20 cellular contexts compared by ENCODE assay signal in genomic region chr10:73554729-73555128, GRCh38. TPM values are rescaled to one million over a fixed set of nuclear protein-coding genes. Genes with fewer than 3 reads are reported as not detected.
DNase-seq lines count a peak whose midpoint lies in the region; ATAC-seq lines count a peak whose summit lies in the region.
"Had no signal": no experiment of that assay in that cellular context is flagged by ENCODE, and none has a peak within 500 bp of the region (broad histone marks: within the 10 kb centered on the region; RNA-seq: fewer than 3 reads in every experiment).

No MANE protein-coding gene starts in this region.

- CTCF ChIA-PET in activated naive CD4-positive, alpha-beta T cell treated with anti-CD3 and anti-CD28 coated beads for 36 hours (lab: Charles Lee): interaction anchor here (0.6 to 1.2 kb wide), 3 partner anchors 89 to 849 kb away, joined by 3 read pairs; no protein-coding TSS in a partner anchor

- H3K9me3 Mint-ChIP-seq in central memory CD8-positive, alpha-beta T cell: no peaks in the 10 kb centered on the region
- H3K9me3 Mint-ChIP-seq in activated naive CD4-positive, alpha-beta T cell treated with anti-CD3 and anti-CD28 coated beads for 36 hours: no peaks in the 10 kb centered on the region
- H3K9me3 Mint-ChIP-seq: CD4-positive, CD25-positive, alpha-beta regulatory T cell had no signal

- H3K4me1 Mint-ChIP-seq in central memory CD8-positive, alpha-beta T cell: no peaks in the 10 kb centered on the region
- H3K4me1 Mint-ChIP-seq in activated naive CD4-positive, alpha-beta T cell treated with anti-CD3 and anti-CD28 coated beads for 36 hours (ENCODE audit: low read depth): no peaks in the 10 kb centered on the region
- H3K4me1 Mint-ChIP-seq: CD4-positive, CD25-positive, alpha-beta regulatory T cell had no signal

- intact Hi-C loops in activated naive CD4-positive, alpha-beta T cell treated with anti-CD3 and anti-CD28 coated beads for 36 hours (cut with micrococcal nuclease): no loop called here

- peak overlapping the region; percentile 93 for H3K27ac ChIP-seq in substantia nigra (ENCODE audit: low read depth, low read length, poor library complexity, severe bottlenecking)
- H3K27ac ChIP-seq: Peyer's patch had no signal

- DNase-seq in NCI-H1105 treated with DMSO at 0.1 percent for 48 hours (lab: John Stamatoyannopoulos, UW): peak; percentile 14
- no peak for DNase-seq in NCI-H1105 (lab: John Stamatoyannopoulos, UW)
- DNase-seq in central memory CD8-positive, alpha-beta T cell (ENCODE audit: low spot score in 2 of 2): no peak
- DNase-seq in myocyte (ENCODE audit: low read depth): peak; percentile 49
- DNase-seq in substantia nigra (lab: John Stamatoyannopoulos, UW): peak in 2 of 49 donors; percentile 11 to 42
- no peak for DNase-seq in activated naive CD4-positive, alpha-beta T cell treated with anti-CD3 and anti-CD28 coated beads for 36 hours
- DNase-seq in stimulated activated CD4-positive, alpha-beta T cell treated with anti-CD3 and anti-CD28 coated beads, Interleukin-15, amount 100 ng/mL, for 24 hours: no peak
- DNase-seq: BE2C; CD4-positive, CD25-positive, alpha-beta regulatory T cell; COR-L47; DMS153; EL; IMR-90; MG63; NCI-H1048; NCI-H146; NCI-H2029 treated with DMSO at 0.1 percent for 48 hours; NCI-H2171; Peyer's patch had no signal

- H3K4me3 Mint-ChIP-seq in central memory CD8-positive, alpha-beta T cell: no peak overlapping the region
- no peak overlapping the region for H3K4me3 Mint-ChIP-seq in activated naive CD4-positive, alpha-beta T cell treated with anti-CD3 and anti-CD28 coated beads for 36 hours
- H3K4me3 Mint-ChIP-seq: CD4-positive, CD25-positive, alpha-beta regulatory T cell had no signal

- H3K27ac Mint-ChIP-seq in central memory CD8-positive, alpha-beta T cell (ENCODE audit: low read depth): peak overlapping the region; percentile 62
- no peak overlapping the region for H3K27ac Mint-ChIP-seq in activated naive CD4-positive, alpha-beta T cell treated with anti-CD3 and anti-CD28 coated beads for 36 hours
- H3K27ac Mint-ChIP-seq: CD4-positive, CD25-positive, alpha-beta regulatory T cell had no signal

- no peaks in the 10 kb centered on the region for H3K36me3 Mint-ChIP-seq in central memory CD8-positive, alpha-beta T cell (ENCODE audit: insufficient read depth)
- H3K36me3 Mint-ChIP-seq in activated naive CD4-positive, alpha-beta T cell treated with anti-CD3 and anti-CD28 coated beads for 36 hours (ENCODE audit: low read depth): no peaks in the 10 kb centered on the region
- H3K36me3 Mint-ChIP-seq: CD4-positive, CD25-positive, alpha-beta regulatory T cell had no signal

- no peaks in the 10 kb centered on the region for H3K27me3 Mint-ChIP-seq in central memory CD8-positive, alpha-beta T cell
- H3K27me3 Mint-ChIP-seq in activated naive CD4-positive, alpha-beta T cell treated with anti-CD3 and anti-CD28 coated beads for 36 hours (ENCODE audit: low read depth): no peaks in the 10 kb centered on the region
- H3K27me3 Mint-ChIP-seq: CD4-positive, CD25-positive, alpha-beta regulatory T cell had no signal

- ATAC-seq in central memory CD8-positive, alpha-beta T cell (replicated peaks; ENCODE audit: extremely low read depth, poor library complexity, severe bottlenecking): no peak
- no peak for ATAC-seq in GM18502 (IDR thresholded peaks at IDR 0.05; ENCODE audit: poor library complexity, unreplicated experiment)

RNA-seq across cellular contexts. Expression of gene USP54, which starts 36.4 kb away (rescaled TPM):
- 79.9 and 88.8 TPM in 2 replicates for total RNA-seq in myocyte
- 46.4 TPM for polyA plus RNA-seq in myocyte (2012)
- 1 to 10 TPM; 3.5 to 3.8 TPM for total RNA-seq in activated naive CD4-positive, alpha-beta T cell treated with anti-CD3 and anti-CD28 coated beads for 36 hours

RNA-seq across cellular contexts. Expression of gene PPP3CB, which starts 58.9 kb away (rescaled TPM):
- 54.6 and 59.1 TPM in 2 replicates for total RNA-seq in myocyte
- polyA plus RNA-seq in myocyte (2012): 57.6 TPM
- total RNA-seq in activated naive CD4-positive, alpha-beta T cell treated with anti-CD3 and anti-CD28 coated beads for 36 hours: 10 to 100 TPM; 34.9 to 35.8 TPM

Comparison
In these comparisons a context has a peak if more than half of its experiments do, and no peak if none do; other contexts are left out.
1. DNase-seq: peak in NCI-H1105 treated with DMSO at 0.1 percent for 48 hours (single experiment) and myocyte (single experiment); none in NCI-H1105 (single experiment), central memory CD8-positive, alpha-beta T cell (0 of 2), activated naive CD4-positive, alpha-beta T cell treated with anti-CD3 and anti-CD28 coated beads for 36 hours (single experiment) and stimulated activated CD4-positive, alpha-beta T cell treated with anti-CD3 and anti-CD28 coated beads, Interleukin-15, amount 100 ng/mL, for 24 hours (single experiment).
2. RNA of gene USP54, which starts 36.4 kb away (total RNA-seq): 79.9 to 88.8 TPM in myocyte; 3.5 to 3.8 TPM in activated naive CD4-positive, alpha-beta T cell treated with anti-CD3 and anti-CD28 coated beads for 36 hours; every median in the first group is over 10 times any median in the second.